1 cellular context compared by ENCODE assay signal in the genomic region with DNA sequence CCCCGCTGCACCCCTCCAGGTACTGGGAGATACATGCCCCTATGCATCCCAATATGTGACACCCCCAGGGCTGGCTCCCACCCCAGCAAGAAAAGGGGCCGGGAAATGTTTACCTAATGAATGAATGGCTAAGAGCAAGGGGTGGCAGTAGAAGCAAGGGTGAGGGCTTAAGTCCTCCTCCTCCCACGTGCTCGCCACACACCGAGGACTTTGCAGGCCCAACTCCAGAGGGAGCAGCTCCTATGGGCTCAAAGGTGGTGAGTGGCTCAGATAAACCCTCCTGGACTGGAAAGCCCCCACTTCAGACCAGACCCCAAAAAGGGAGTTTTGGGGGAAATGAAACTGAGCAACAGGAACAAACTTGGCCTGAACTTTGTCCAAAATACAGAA.
TF ChIP-seq lines count a peak whose summit lies in the region.

No MANE protein-coding gene starts in this region.

TF ChIP-seq in HCT116, 20 proteins besides CTCF, POLR2A, EP300 and RAD21 (continued from another document):
- TF ChIP-seq, protein P1, sequence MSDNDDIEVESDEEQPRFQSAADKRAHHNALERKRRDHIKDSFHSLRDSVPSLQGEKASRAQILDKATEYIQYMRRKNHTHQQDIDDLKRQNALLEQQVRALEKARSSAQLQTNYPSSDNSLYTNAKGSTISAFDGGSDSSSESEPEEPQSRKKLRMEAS (IDR thresholded peaks at IDR 0.05) = no peak
- TF ChIP-seq ZNF274 (IDR thresholded peaks at IDR 0.05; ENCODE audit: low read depth, low read length) (no peak), SRF (IDR thresholded peaks at IDR 0.05; ENCODE audit: low read depth) (no peak)
